Comparison of ENCODE assay signal across 26 cellular contexts in genomic region chr20:5662769-5663168, GRCh38. TPM values are rescaled to one million over a fixed set of nuclear protein-coding genes. Genes with fewer than 3 reads are reported as not detected.
DNase-seq lines count a peak whose midpoint lies in the region; TF ChIP-seq lines count a peak whose summit lies in the region.
"Had no signal": no experiment of that assay in that cellular context is flagged by ENCODE, and none has a peak within 500 bp of the region (broad histone marks: within the 10 kb centered on the region; RNA-seq: fewer than 3 reads in every experiment).

No MANE protein-coding gene starts in this region.

- H3K4me3 Mint-ChIP-seq in dendritic cell treated with granulocyte-macrophage colony-stimulating factor and Interleukin-4, amounts not matched to agents 40 ng/mL and 50 ng/mL, for 4 days, result no peak overlapping the region
- H3K4me3 Mint-ChIP-seq in nephron (no peak overlapping the region), neural progenitor cell (no peak overlapping the region)
- H3K4me3 Mint-ChIP-seq: activated T-cell treated with anti-CD3 and anti-CD28 coated beads, Interleukin-2, amount 50 U/mL, for 4 hours; type B pancreatic cell had no signal

- peaks cover 44% of the 10 kb centered on the region for H3K4me1 Mint-ChIP-seq in dendritic cell treated with granulocyte-macrophage colony-stimulating factor and Interleukin-4, amounts not matched to agents 40 ng/mL and 50 ng/mL, for 4 days (ENCODE audit: low read depth)
- peaks cover 24% of the 10 kb centered on the region for H3K4me1 Mint-ChIP-seq in nephron
- H3K4me1 Mint-ChIP-seq in neural progenitor cell, result peaks cover 10% of the 10 kb centered on the region

- H3K27ac ChIP-seq in neural progenitor cell, result no peak overlapping the region
- H3K27ac ChIP-seq: 22Rv1, adrenal gland, esophagus squamous epithelium, neutrophil, prostate gland had no signal

- H3K4me2 ChIP-seq in neural progenitor cell, result no peak overlapping the region

- no peak overlapping the region for H2AFZ ChIP-seq in neural progenitor cell (replicated peaks)

- H3K4me3 ChIP-seq in neural progenitor cell, result no peak overlapping the region
- H3K4me3 ChIP-seq: adrenal gland, esophagus squamous epithelium, prostate gland had no signal

- DNase-seq in DMS 273 (lab: John Stamatoyannopoulos, UW; ENCODE audit: unreplicated experiment), result peak; percentile 51
- no peak for DNase-seq in DMS 273 treated with DMSO at 0.1 percent for 48 hours (lab: John Stamatoyannopoulos, UW)
- DNase-seq in NCI-H69 (lab: John Stamatoyannopoulos, UW), result peak; percentile 11
- DNase-seq in NCI-H1092 (lab: John Stamatoyannopoulos, UW), result no peak
- DNase-seq in neural progenitor cell (ENCODE audit: low spot score), result no peak
- no peak for DNase-seq in iPS-NIHi11 (ENCODE audit: low spot score)
- DNase-seq: activated CD4-positive, alpha-beta T cell treated with anti-CD3 and anti-CD28 coated beads for 48 hours; activated naive CD4-positive, alpha-beta T cell treated with Interleukin-2 at 50 U/mL for 16 hours; activated T-cell treated with anti-CD3 and anti-CD28 coated beads, Interleukin-2, amount 50 U/mL, for 4 hours; adrenal gland; COR-L47; DMS79 treated with DMSO at 0.1 percent for 48 hours; esophagus squamous epithelium; H7; hippocampal formation; NCI-H1105; NCI-H1930; NCI-H226; NCI-H82; SIG-M5 had no signal

- H3F3A ChIP-seq in neural progenitor cell (ENCODE audit: low read depth), result no peaks in the 10 kb centered on the region

- intact Hi-C loops in dendritic cell treated with granulocyte-macrophage colony-stimulating factor and Interleukin-4, amounts not matched to agents 40 ng/mL and 50 ng/mL, for 4 days (cut with micrococcal nuclease), result no loop called here

- H3K9me3 Mint-ChIP-seq in dendritic cell treated with granulocyte-macrophage colony-stimulating factor and Interleukin-4, amounts not matched to agents 40 ng/mL and 50 ng/mL, for 4 days, result no peaks in the 10 kb centered on the region
- H3K9me3 Mint-ChIP-seq in nephron (no peaks in the 10 kb centered on the region), neural progenitor cell (no peaks in the 10 kb centered on the region)
- H3K9me3 Mint-ChIP-seq: activated T-cell treated with anti-CD3 and anti-CD28 coated beads, Interleukin-2, amount 50 U/mL, for 4 hours; type B pancreatic cell had no signal

- H3K36me3 ChIP-seq in neural progenitor cell, result no peaks in the 10 kb centered on the region
- H3K36me3 ChIP-seq: adrenal gland, esophagus squamous epithelium, neutrophil, prostate gland had no signal

- no peaks in the 10 kb centered on the region for H3K4me1 ChIP-seq in neural progenitor cell
- H3K4me1 ChIP-seq: prostate gland had no signal

- H3K27me3 ChIP-seq in neural progenitor cell, result no peaks in the 10 kb centered on the region
- H3K27me3 ChIP-seq: adrenal gland, esophagus squamous epithelium, neutrophil had no signal

- no peaks in the 10 kb centered on the region for H4K20me1 ChIP-seq in neural progenitor cell (ENCODE audit: low read depth)

- peak overlapping the region; percentile 67 for H3K27ac Mint-ChIP-seq in dendritic cell treated with granulocyte-macrophage colony-stimulating factor and Interleukin-4, amounts not matched to agents 40 ng/mL and 50 ng/mL, for 4 days
- H3K27ac Mint-ChIP-seq in nephron (peak overlapping the region; percentile 15 to 56 (median 32)), neural progenitor cell (no peak overlapping the region)
- H3K27ac Mint-ChIP-seq: type B pancreatic cell had no signal

- H3K79me2 ChIP-seq in neural progenitor cell (ENCODE audit: low read depth), result no peaks in the 10 kb centered on the region

- no peak overlapping the region for H3K9ac ChIP-seq in neural progenitor cell

- no peaks in the 10 kb centered on the region for H3K36me3 Mint-ChIP-seq in dendritic cell treated with granulocyte-macrophage colony-stimulating factor and Interleukin-4, amounts not matched to agents 40 ng/mL and 50 ng/mL, for 4 days (ENCODE audit: low read depth)
- H3K36me3 Mint-ChIP-seq in nephron (ENCODE audit: low read depth) (no peaks in the 10 kb centered on the region), neural progenitor cell (no peaks in the 10 kb centered on the region)
- H3K36me3 Mint-ChIP-seq: type B pancreatic cell had no signal

- no peaks in the 10 kb centered on the region for H3K27me3 Mint-ChIP-seq in dendritic cell treated with granulocyte-macrophage colony-stimulating factor and Interleukin-4, amounts not matched to agents 40 ng/mL and 50 ng/mL, for 4 days
- H3K27me3 Mint-ChIP-seq in nephron (ENCODE audit: low read depth) (no peaks in the 10 kb centered on the region), neural progenitor cell (ENCODE audit: insufficient read depth, low read depth) (peaks cover 6% of the 10 kb centered on the region)
- H3K27me3 Mint-ChIP-seq: type B pancreatic cell had no signal

- TF ChIP-seq CTCF in nephron (IDR thresholded peaks at IDR 0.05; ENCODE audit: unreplicated experiment in 3 of 3) (no peak), neural progenitor cell (IDR thresholded peaks at IDR 0.05) (no peak)

- no peaks in the 10 kb centered on the region for H3K9me3 ChIP-seq in neural progenitor cell (ENCODE audit: low read depth)
- H3K9me3 ChIP-seq: adrenal gland, esophagus squamous epithelium, neutrophil, prostate gland had no signal

RNA-seq across cellular contexts. Expression of gene GPCPD1, which starts 52.0 kb away (rescaled TPM):
- total RNA-seq in neural progenitor cell (ENCODE audit: low replicate concordance), result 33.3 and 57.3 TPM in 2 replicates

Comparison
In these comparisons a context has a peak if more than half of its experiments do, and no peak if none do; other contexts are left out.
1. DNase-seq: peak in DMS 273 (single experiment) and NCI-H69 (single experiment); none in DMS 273 treated with DMSO at 0.1 percent for 48 hours (single experiment), NCI-H1092 (single experiment), neural progenitor cell (single experiment) and iPS-NIHi11 (single experiment).